8 cellular contexts compared by ENCODE assay signal in the genomic region with DNA sequence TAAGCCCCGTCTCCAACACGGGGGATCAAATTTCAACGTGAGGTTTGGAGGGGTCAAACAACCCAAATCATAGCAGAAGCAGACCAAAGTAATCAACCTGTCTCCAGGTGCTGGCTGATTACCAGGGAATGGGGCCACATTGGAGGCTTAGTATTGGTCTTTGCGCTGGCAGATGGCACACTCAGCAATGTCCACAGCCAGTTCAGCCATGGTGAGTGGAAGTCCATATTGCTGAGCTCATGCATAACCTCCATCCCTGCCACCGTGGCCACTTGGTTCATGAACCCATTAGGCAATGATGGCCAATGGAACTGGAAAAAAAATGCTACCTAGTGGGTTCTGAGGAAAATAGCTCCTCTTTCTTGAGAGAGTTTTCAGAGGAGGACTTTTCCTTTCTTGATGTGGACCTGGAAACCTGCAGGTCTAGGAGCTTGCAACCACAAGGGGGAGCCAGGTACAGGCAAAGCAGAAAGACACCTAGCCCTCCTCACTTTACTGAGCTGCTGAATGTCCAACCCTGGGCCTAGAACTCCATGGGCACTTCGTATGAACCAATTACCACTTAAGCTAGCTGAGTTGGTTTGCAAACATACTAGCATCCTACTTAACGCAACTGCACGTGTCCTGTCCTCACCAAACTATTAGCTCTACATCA.
A peak's percentile ranks its signal among the peaks of the same experiment; 100 is the strongest.
DNase-seq lines count a peak whose midpoint lies in the region; ATAC-seq and TF ChIP-seq lines count a peak whose summit lies in the region.

No MANE protein-coding gene starts in this region.

- H3K4me3 ChIP-seq in LNCaP clone FGC (ENCODE audit: low read depth, low read length), result no peak overlapping the region
- H3K4me3 ChIP-seq in stomach, result no peak overlapping the region

- intact Hi-C loops in stomach (cut with DNase I; ENCODE audit: low total_unique reads), result no loop called here

- no peaks in the 10 kb centered on the region for H3K4me1 ChIP-seq in stomach

- no peaks in the 10 kb centered on the region for H3K27me3 ChIP-seq in stomach

- H3K27ac ChIP-seq in stomach, result no peak overlapping the region

- H3K9me3 ChIP-seq in stomach, result no peaks in the 10 kb centered on the region

- TF ChIP-seq POLR2A in stomach (IDR thresholded peaks at IDR 0.05), result no peak

- peak; percentile 79 for ATAC-seq in GM21717 (IDR thresholded peaks at IDR 0.05; ENCODE audit: unreplicated experiment)

- TF ChIP-seq CTCF in LNCaP clone FGC (IDR thresholded peaks at IDR 0.05; ENCODE audit: control insufficient read depth, extremely low read depth, insufficient read depth) (peak; percentile 39), stomach (IDR thresholded peaks at IDR 0.05) (peak in 5 of 7 experiments; percentile 26 to 45 (median 37))

- peak; percentile 35 for DNase-seq in G401 (ENCODE audit: low spot score)
- DNase-seq in LNCaP clone FGC (ENCODE audit: low read depth), result peak; percentile 13
- peak; percentile 78 for DNase-seq in activated CD4-positive, alpha-beta T cell treated with anti-CD3 and anti-CD28 coated beads for 48 hours
- peak; percentile 71 to 72 for DNase-seq in dermis microvascular lymphatic vessel endothelial cell (ENCODE audit: low read depth in 2 of 2)
- DNase-seq in myocyte (ENCODE audit: low read depth), result peak; percentile 13
- DNase-seq in stomach, result peak; percentile 61
- DNase-seq in dedifferentiated amniotic fluid mesenchymal stem cell (ENCODE audit: extremely low spot score), result no peak

- H3K36me3 ChIP-seq in stomach, result no peaks in the 10 kb centered on the region

- in situ Hi-C loops in G401 (cut with HindIII; ENCODE audit: low sequenced_read_pairs), result no loop called here

- 66 to 77% (median 69%) methylated on average over 8 of the region's 8 CpGs for WGBS in stomach, 5 donors

- TF ChIP-seq EP300 in stomach (IDR thresholded peaks at IDR 0.05), result no peak
